Comparison of ENCODE assay signal across 15 cellular contexts in the genomic region with DNA sequence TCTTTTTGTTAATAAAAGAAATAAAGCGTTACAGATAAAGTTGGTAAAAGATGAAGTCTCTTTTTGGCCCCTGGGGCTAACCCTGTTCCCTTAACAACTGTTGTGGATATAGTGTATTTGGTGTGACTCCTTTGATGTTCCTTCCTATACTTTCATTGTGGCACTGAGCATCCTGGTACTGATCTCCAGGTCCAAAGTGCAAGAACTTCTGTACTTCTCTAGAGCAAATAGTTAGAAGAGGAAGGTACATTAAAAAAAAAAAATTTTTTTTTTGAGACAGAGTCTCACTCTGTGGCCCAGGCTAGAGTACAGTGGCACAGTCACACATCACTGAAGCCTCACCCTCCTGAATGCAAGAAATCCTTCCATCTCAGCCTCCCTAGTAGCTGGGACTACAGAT. TPM values are rescaled to one million over a fixed set of nuclear protein-coding genes. Genes with fewer than 3 reads are reported as not detected.
DNase-seq lines count a peak whose midpoint lies in the region; TF ChIP-seq lines count a peak whose summit lies in the region.
"Had no signal": no experiment of that assay in that cellular context is flagged by ENCODE, and none has a peak within 500 bp of the region (broad histone marks: within the 10 kb centered on the region; RNA-seq: fewer than 3 reads in every experiment).

No MANE protein-coding gene starts in this region.

- H3K9me3 ChIP-seq in hepatocyte (ENCODE audit: low read depth) (no peaks in the 10 kb centered on the region), liver (ENCODE audit: control insufficient read depth in 4 of 4, low read length in 3 of 4) (no peaks in the 10 kb centered on the region), neural progenitor cell (ENCODE audit: low read depth) (no peaks in the 10 kb centered on the region)
- H3K9me3 ChIP-seq: Caco-2, HAP-1 had no signal

- TF ChIP-seq RAD21 in liver (IDR thresholded peaks at IDR 0.05): no peak

- H3K27ac ChIP-seq in hepatocyte: peak overlapping the region; percentile 96
- no peak overlapping the region for H3K27ac ChIP-seq in liver (ENCODE audit: low read depth in 1 of 2, low read length in 2 of 2)
- no peak overlapping the region for H3K27ac ChIP-seq in neural progenitor cell

- 89% methylated on average over 1 of the region's 1 CpG for WGBS in hepatocyte (ENCODE audit: low lambda C conversion rate, missing lambda C conversion rate)
- WGBS in liver: 87% methylated on average over 1 of the region's 1 CpG

- DNase-seq in hepatocyte (ENCODE audit: low spot score) (no peak), neural progenitor cell (ENCODE audit: low spot score) (no peak), amygdala (lab: John Stamatoyannopoulos, UW) (no peak), COR-L47 (lab: John Stamatoyannopoulos, UW) (no peak)
- DNase-seq in activated CD4-positive, CD25-positive, alpha-beta regulatory T cell (lab: John Stamatoyannopoulos, UW): no peak
- DNase-seq: C1 segment of cervical spinal cord; Caco-2; CD4-positive, alpha-beta memory T cell; DMS 273 treated with DMSO at 0.1 percent for 48 hours; DMS79; GF-D8; GOT3; HFFc6 had no signal

- H2AFZ ChIP-seq in hepatocyte: no peak overlapping the region
- no peak overlapping the region for H2AFZ ChIP-seq in neural progenitor cell (replicated peaks)

- no peaks in the 10 kb centered on the region for H3K9me3 Mint-ChIP-seq in neural progenitor cell
- H3K9me3 Mint-ChIP-seq: CD4-positive, alpha-beta memory T cell; HFFc6 had no signal

- H4K20me1 ChIP-seq in hepatocyte (ENCODE audit: insufficient read depth, poor library complexity, severe bottlenecking) (no peaks in the 10 kb centered on the region), neural progenitor cell (ENCODE audit: low read depth) (no peaks in the 10 kb centered on the region)

- H3K36me3 ChIP-seq in hepatocyte (replicated peaks; ENCODE audit: insufficient read depth, low read depth) (no peaks in the 10 kb centered on the region), liver (ENCODE audit: control insufficient read depth in 4 of 4, insufficient read depth in 3 of 4, low read depth in 1 of 4, low read length in 3 of 4) (peaks cover 0 to 19% (median 6%) of the 10 kb centered on the region in 4 donors), neural progenitor cell (no peaks in the 10 kb centered on the region)

- H3K4me3 Mint-ChIP-seq in neural progenitor cell: peak overlapping the region; percentile 31
- H3K4me3 Mint-ChIP-seq: CD4-positive, alpha-beta memory T cell; HFFc6 had no signal

- H3K4me2 ChIP-seq in hepatocyte (no peak overlapping the region), neural progenitor cell (no peak overlapping the region)

- H3K4me1 ChIP-seq in hepatocyte (ENCODE audit: insufficient read depth) (peaks cover 61% of the 10 kb centered on the region), liver (ENCODE audit: control insufficient read depth in 4 of 4, insufficient read depth in 4 of 4, low read length in 3 of 4) (peaks cover 14 to 74% (median 71%) of the 10 kb centered on the region in 4 donors), neural progenitor cell (no peaks in the 10 kb centered on the region)

- no peaks in the 10 kb centered on the region for H3K9me2 ChIP-seq in hepatocyte (replicated peaks; ENCODE audit: insufficient read depth)

- peaks cover 3% of the 10 kb centered on the region for H3K27me3 Mint-ChIP-seq in neural progenitor cell (ENCODE audit: insufficient read depth, low read depth)
- H3K27me3 Mint-ChIP-seq: CD4-positive, alpha-beta memory T cell had no signal

- H3K27ac Mint-ChIP-seq in neural progenitor cell: no peak overlapping the region
- H3K27ac Mint-ChIP-seq: HFFc6 had no signal

- H3K79me2 ChIP-seq in hepatocyte (peaks cover 59% of the 10 kb centered on the region), neural progenitor cell (ENCODE audit: low read depth) (peaks cover 2% of the 10 kb centered on the region)

- H3K4me3 ChIP-seq in hepatocyte (no peak overlapping the region), liver (ENCODE audit: low read depth in 1 of 3, low read length in 3 of 3) (no peak overlapping the region), neural progenitor cell (no peak overlapping the region)
- H3K4me3 ChIP-seq: HAP-1 had no signal

- H3F3A ChIP-seq in neural progenitor cell (ENCODE audit: low read depth): peaks cover under 1% of the 10 kb centered on the region

- H3K9ac ChIP-seq in liver (ENCODE audit: low read depth in 1 of 2, low read length in 2 of 2): no peak overlapping the region
- H3K9ac ChIP-seq in neural progenitor cell: no peak overlapping the region

- peaks cover 21% of the 10 kb centered on the region for H3K36me3 Mint-ChIP-seq in neural progenitor cell

- H3K27me3 ChIP-seq in hepatocyte (no peaks in the 10 kb centered on the region), liver (ENCODE audit: control insufficient read depth in 4 of 4, insufficient read depth in 4 of 4, low read length in 3 of 4) (no peaks in the 10 kb centered on the region), neural progenitor cell (no peaks in the 10 kb centered on the region)

- TF ChIP-seq CTCF in hepatocyte (IDR thresholded peaks at IDR 0.05; ENCODE audit: poor library complexity) (no peak), liver (IDR thresholded peaks at IDR 0.05; ENCODE audit: low read depth, low read length, missing input control) (no peak), neural progenitor cell (IDR thresholded peaks at IDR 0.05) (no peak)

- H3K4me1 Mint-ChIP-seq in neural progenitor cell: peaks cover 12% of the 10 kb centered on the region

TF ChIP-seq in liver, 16 proteins besides CTCF, POLR2A, EP300 and RAD21:
- TF ChIP-seq HNF4A (conservative IDR thresholded peaks at IDR 0.05) (peak; percentile 17 to 42), MAX (IDR thresholded peaks at IDR 0.05) (no peak), FOXA1 (IDR thresholded peaks at IDR 0.05) (no peak), YY1 (IDR thresholded peaks at IDR 0.05) (no peak), NR2F2 (IDR thresholded peaks at IDR 0.05) (no peak), FOXA2 (IDR thresholded peaks at IDR 0.05) (no peak)

RNA-seq across cellular contexts. Expression of gene POFUT1, which starts 6.2 kb away (rescaled TPM):
- total RNA-seq in hepatocyte: 81.4 and 87.3 TPM in 2 replicates
- 39.4 and 42.0 TPM in 2 replicates for polyA plus RNA-seq in hepatocyte
- 10 to 100 TPM; 25.7 to 43.3 TPM for total RNA-seq in liver
- polyA plus RNA-seq in liver: 10 to 100 TPM; 14.6 to 23.8 TPM
- total RNA-seq in neural progenitor cell (ENCODE audit: low replicate concordance): 22.3 and 23.5 TPM in 2 replicates

RNA-seq across cellular contexts. Expression of gene PLAGL2, which starts 6.3 kb away (rescaled TPM):
- total RNA-seq in hepatocyte (41.1 and 44.6 TPM in 2 replicates), liver (1 to 10 TPM; 1.8 to 7.2 TPM), neural progenitor cell (ENCODE audit: low replicate concordance) (16.5 and 21.2 TPM in 2 replicates)
- polyA plus RNA-seq in hepatocyte (31.7 and 39.7 TPM in 2 replicates), liver (1 to 10 TPM; 1.3 to 1.5 TPM)
